Comparison of ENCODE assay signal across 9 cellular contexts in the genomic region with DNA sequence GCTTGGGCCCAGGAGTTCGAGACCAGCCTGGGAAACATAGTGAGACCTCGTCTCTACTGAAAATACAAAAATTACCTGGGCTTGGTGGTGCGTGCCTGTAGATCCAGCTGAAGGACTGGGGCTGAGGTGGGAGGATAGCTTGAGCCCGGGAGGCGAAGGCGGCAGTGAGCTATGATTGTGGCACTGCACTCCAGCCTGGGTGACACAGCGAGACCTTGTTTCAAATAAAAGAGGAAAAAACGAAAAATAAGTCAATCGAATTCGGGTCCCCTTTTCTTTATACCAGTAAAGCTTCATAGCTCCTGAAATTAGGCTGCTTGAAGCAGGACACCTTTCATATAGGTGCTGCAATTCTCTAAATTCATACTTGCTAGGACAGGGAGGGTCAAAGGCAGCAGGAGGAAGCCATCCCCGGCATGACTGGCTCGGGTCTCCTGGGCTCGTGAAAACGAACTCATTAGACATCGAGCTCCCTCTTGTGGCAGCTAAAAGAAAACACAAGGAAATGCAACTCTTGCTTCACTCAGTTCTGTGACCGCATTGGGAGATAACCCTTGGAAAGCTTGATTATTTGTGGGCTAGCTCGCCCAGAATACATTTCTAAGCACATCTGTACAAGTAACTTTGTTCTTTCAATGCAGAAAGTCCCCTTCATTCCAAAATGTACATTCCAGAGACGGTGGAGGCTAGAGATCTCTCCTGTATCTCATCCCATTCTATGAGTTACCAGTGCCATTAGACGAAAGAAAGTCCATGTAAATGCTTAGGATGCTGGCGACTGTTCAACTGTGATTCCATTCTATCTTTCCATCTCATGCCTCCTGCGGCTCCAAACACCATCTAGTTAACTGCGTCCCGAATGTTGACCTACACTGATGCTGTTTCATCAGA. TPM values are rescaled to one million over a fixed set of nuclear protein-coding genes. Genes with fewer than 3 reads are reported as not detected.
A peak's percentile ranks its signal among the peaks of the same experiment; 100 is the strongest.
DNase-seq lines count a peak whose midpoint lies in the region; ATAC-seq and TF ChIP-seq lines count a peak whose summit lies in the region.
"Had no signal": no experiment of that assay in that cellular context is flagged by ENCODE, and none has a peak within 500 bp of the region (broad histone marks: within the 10 kb centered on the region; RNA-seq: fewer than 3 reads in every experiment).

No MANE protein-coding gene starts in this region.

- H3K9ac ChIP-seq in OCI-LY3 (ENCODE audit: low read length) (peak overlapping the region; percentile 24; the same call in 1 of the 2 replicates), neural progenitor cell (no peak overlapping the region)

- no peaks in the 10 kb centered on the region for H3K36me3 ChIP-seq in OCI-LY3 (replicated peaks; ENCODE audit: low read depth, low read length)
- no peaks in the 10 kb centered on the region for H3K36me3 ChIP-seq in neural progenitor cell

- H3K79me2 ChIP-seq in OCI-LY3 (ENCODE audit: low read length) = no peaks in the 10 kb centered on the region
- H3K79me2 ChIP-seq in neural progenitor cell (ENCODE audit: low read depth) = no peaks in the 10 kb centered on the region

- H3K27me3 ChIP-seq in OCI-LY3 (ENCODE audit: low read depth, low read length) (peaks cover 22% of the 10 kb centered on the region; the same call in 1 of the 2 replicates), neural progenitor cell (peaks cover 20% of the 10 kb centered on the region)

- no peak overlapping the region for H3K27ac ChIP-seq in OCI-LY3 (ENCODE audit: low read length)
- H3K27ac ChIP-seq in neural progenitor cell = no peak overlapping the region

- H3K4me1 ChIP-seq in OCI-LY3 (ENCODE audit: low read length) = peaks cover 37% of the 10 kb centered on the region
- no peaks in the 10 kb centered on the region for H3K4me1 ChIP-seq in neural progenitor cell

- no peaks in the 10 kb centered on the region for H3K4me1 Mint-ChIP-seq in activated T-cell treated with anti-CD3 and anti-CD28 coated beads, Interleukin-2, amount 50 U/mL, for 4 hours (ENCODE audit: low read depth)
- no peaks in the 10 kb centered on the region for H3K4me1 Mint-ChIP-seq in neural progenitor cell

- peaks cover 46% of the 10 kb centered on the region for H3K27me3 Mint-ChIP-seq in activated T-cell treated with anti-CD3 and anti-CD28 coated beads, Interleukin-2, amount 50 U/mL, for 4 hours (ENCODE audit: low read depth)
- peaks cover 9% of the 10 kb centered on the region for H3K27me3 Mint-ChIP-seq in neural progenitor cell (ENCODE audit: insufficient read depth, low read depth)

- peak; percentile 79 for DNase-seq in D341Med (ENCODE audit: low spot score)
- DNase-seq in HuH-7 (ENCODE audit: low spot score) = peak; percentile 54
- peak; percentile 22 for DNase-seq in activated T-cell treated with anti-CD3 and anti-CD28 coated beads, Interleukin-2, amount 50 U/mL, for 4 hours
- DNase-seq in foreskin melanocyte = peak; percentile 23
- DNase-seq in neural progenitor cell (ENCODE audit: low spot score) = peak; percentile 85
- DNase-seq in ureter (ENCODE audit: low spot score) = peak; percentile 70

- H3K4me3 ChIP-seq in OCI-LY3 (ENCODE audit: low read length) (peak overlapping the region; percentile 45), neural progenitor cell (no peak overlapping the region)

- H3K9me3 Mint-ChIP-seq in activated T-cell treated with anti-CD3 and anti-CD28 coated beads, Interleukin-2, amount 50 U/mL, for 4 hours = peaks cover 2% of the 10 kb centered on the region
- no peaks in the 10 kb centered on the region for H3K9me3 Mint-ChIP-seq in neural progenitor cell

- no peak overlapping the region for H3K4me3 Mint-ChIP-seq in activated T-cell treated with anti-CD3 and anti-CD28 coated beads, Interleukin-2, amount 50 U/mL, for 4 hours
- no peak overlapping the region for H3K4me3 Mint-ChIP-seq in neural progenitor cell
- H3K4me3 Mint-ChIP-seq: T-helper 1 cell treated with Interleukin-12 subunit alpha and Interleukin-12 subunit beta and Interleukin-4 antibody, amounts not matched to agents 30 μg/mL and 1 μg/mL, for 36 hours had no signal

- no peak overlapping the region for H3K27ac Mint-ChIP-seq in neural progenitor cell
- H3K27ac Mint-ChIP-seq: T-helper 1 cell treated with Interleukin-12 subunit alpha and Interleukin-12 subunit beta and Interleukin-4 antibody, amounts not matched to agents 30 μg/mL and 1 μg/mL, for 36 hours had no signal

- H4K20me1 ChIP-seq in OCI-LY3 (ENCODE audit: insufficient read depth, low read length) (no peaks in the 10 kb centered on the region), neural progenitor cell (ENCODE audit: low read depth) (no peaks in the 10 kb centered on the region)

- H3K4me2 ChIP-seq in OCI-LY3 (ENCODE audit: low read length) (peak overlapping the region; percentile 72), neural progenitor cell (no peak overlapping the region)

- TF ChIP-seq CTCF in OCI-LY3 (IDR thresholded peaks at IDR 0.05; ENCODE audit: low read depth, low read length) (peak; percentile 87), neural progenitor cell (IDR thresholded peaks at IDR 0.05) (peak; percentile 73)

- no peaks in the 10 kb centered on the region for H3K36me3 Mint-ChIP-seq in activated T-cell treated with anti-CD3 and anti-CD28 coated beads, Interleukin-2, amount 50 U/mL, for 4 hours (ENCODE audit: insufficient read depth)
- H3K36me3 Mint-ChIP-seq in neural progenitor cell = no peaks in the 10 kb centered on the region

- no peaks in the 10 kb centered on the region for H3F3A ChIP-seq in neural progenitor cell (ENCODE audit: low read depth)

- ATAC-seq in activated T-cell treated with anti-CD3 and anti-CD28 coated beads, Interleukin-2, amount 50 U/mL, for 4 hours = peak; percentile 43 to 66
- ATAC-seq in HG03095 (IDR thresholded peaks at IDR 0.05; ENCODE audit: unreplicated experiment) = no peak

- no peaks in the 10 kb centered on the region for H3K9me3 ChIP-seq in OCI-LY3 (ENCODE audit: insufficient read depth, low read length)
- H3K9me3 ChIP-seq in neural progenitor cell (ENCODE audit: low read depth) = no peaks in the 10 kb centered on the region

- H2AFZ ChIP-seq in OCI-LY3 (ENCODE audit: low read depth, low read length) (peak overlapping the region; percentile 68), neural progenitor cell (replicated peaks) (peak overlapping the region; percentile 19)

RNA-seq across cellular contexts. Expression of a gene that starts 16.8 kb away (rescaled TPM):
- total RNA-seq in activated T-cell treated with anti-CD3 and anti-CD28 coated beads, Interleukin-2, amount 50 U/mL, for 4 hours = not detected
- total RNA-seq in neural progenitor cell (ENCODE audit: low replicate concordance) (not detected in 2 replicates), ureter (0.89 TPM)

RNA-seq across cellular contexts. Expression of a gene that starts 17.1 kb away (rescaled TPM):
- not detected for total RNA-seq in activated T-cell treated with anti-CD3 and anti-CD28 coated beads, Interleukin-2, amount 50 U/mL, for 4 hours
- total RNA-seq in neural progenitor cell (ENCODE audit: low replicate concordance) (not detected in 2 replicates), ureter (3.4 TPM)

RNA-seq across cellular contexts. Expression of a gene that starts 26.1 kb away (rescaled TPM):
- not detected for total RNA-seq in activated T-cell treated with anti-CD3 and anti-CD28 coated beads, Interleukin-2, amount 50 U/mL, for 4 hours
- not detected in 2 replicates for total RNA-seq in neural progenitor cell (ENCODE audit: low replicate concordance)
- total RNA-seq in ureter = 4.3 TPM

RNA-seq across cellular contexts. Expression of a gene that starts 54.0 kb away (rescaled TPM):
- total RNA-seq in activated T-cell treated with anti-CD3 and anti-CD28 coated beads, Interleukin-2, amount 50 U/mL, for 4 hours = not detected
- total RNA-seq in neural progenitor cell (ENCODE audit: low replicate concordance) (0.37 and 0.69 TPM in 2 replicates), ureter (0.18 TPM)

Comparison
In these comparisons a context has a peak if more than half of its experiments do, and no peak if none do; other contexts are left out.
1. DNase-seq: peak in every context shown above with its lines; median percentile 85 in neural progenitor cell; 79 in D341Med; 70 in ureter; 54 in HuH-7; 23 in foreskin melanocyte; 22 in activated T-cell treated with anti-CD3 and anti-CD28 coated beads, Interleukin-2, amount 50 U/mL, for 4 hours.